Comparison of ENCODE assay signal across 1 cellular context in genomic region chr14:88037270-88037669, GRCh38.
TF ChIP-seq lines count a peak whose summit lies in the region.

No MANE protein-coding gene starts in this region.

TF ChIP-seq in H1, 55 proteins besides CTCF, POLR2A, EP300 and RAD21:
- TF ChIP-seq KDM5A (IDR thresholded peaks at IDR 0.05; ENCODE audit: low read length) = no peak
- TF ChIP-seq CBX8 (IDR thresholded peaks at IDR 0.05; ENCODE audit: borderline replicate concordance, low read depth, low read length) = no peak
- no peak for TF ChIP-seq RBBP5 (IDR thresholded peaks at IDR 0.05; ENCODE audit: borderline replicate concordance, low read depth, low read length)
- no peak for TF ChIP-seq SP1 (IDR thresholded peaks at IDR 0.05; ENCODE audit: low read depth, low read length)
- TF ChIP-seq PHF8 (conservative IDR thresholded peaks at IDR 0.05; ENCODE audit: low read depth, low read length) = no peak
- no peak for TF ChIP-seq HDAC2 (IDR thresholded peaks at IDR 0.05; ENCODE audit: borderline replicate concordance in 1 of 2, low read depth in 2 of 2, low read length in 2 of 2)
- TF ChIP-seq NRF1 (IDR thresholded peaks at IDR 0.05; ENCODE audit: low read depth, low read length) = no peak
- TF ChIP-seq GABPA (IDR thresholded peaks at IDR 0.05; ENCODE audit: borderline replicate concordance, insufficient read depth, low read length) = no peak
- no peak for TF ChIP-seq SIRT6 (IDR thresholded peaks at IDR 0.05; ENCODE audit: low read length)
- TF ChIP-seq CREB1 (IDR thresholded peaks at IDR 0.05) = no peak
- no peak for TF ChIP-seq KDM4A (IDR thresholded peaks at IDR 0.05; ENCODE audit: low read depth, low read length, severe bottlenecking)
- no peak for TF ChIP-seq CBX5 (IDR thresholded peaks at IDR 0.05; ENCODE audit: low read depth, low read length)
- TF ChIP-seq TAF1 (IDR thresholded peaks at IDR 0.05; ENCODE audit: low read depth, low read length) = no peak
- TF ChIP-seq CHD1 (IDR thresholded peaks at IDR 0.05; ENCODE audit: low read depth, low read length) = no peak
- no peak for TF ChIP-seq TEAD4 (IDR thresholded peaks at IDR 0.05; ENCODE audit: low read depth, low read length)
- no peak for TF ChIP-seq BACH1 (IDR thresholded peaks at IDR 0.05; ENCODE audit: low read length)
- no peak for TF ChIP-seq USF2 (IDR thresholded peaks at IDR 0.05; ENCODE audit: low read length)
- no peak for TF ChIP-seq SAP30 (IDR thresholded peaks at IDR 0.05; ENCODE audit: insufficient read depth, insufficient replicate concordance, low read length)
TF ChIP-seq in H1: peak in this region for 0.
